Comparison of ENCODE assay signal across 1 cellular context in the genomic region with DNA sequence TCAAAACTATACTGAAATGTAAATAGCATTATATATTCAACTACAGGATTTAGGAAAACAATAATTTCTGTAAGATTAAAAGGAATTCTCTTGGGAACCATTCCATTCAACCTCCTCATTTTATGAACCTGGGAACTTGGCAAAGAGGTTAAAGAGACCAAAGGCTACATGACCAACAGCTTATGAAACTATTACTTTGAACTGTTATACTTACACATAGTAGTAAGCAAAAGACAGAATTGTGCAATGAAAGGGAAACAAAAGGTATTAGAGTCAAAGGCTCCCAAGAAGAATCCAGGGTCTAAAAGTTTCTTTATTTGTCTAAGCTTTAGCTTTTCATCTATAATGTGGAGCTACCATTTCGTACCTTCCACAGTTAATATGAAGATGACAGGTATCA.
TF ChIP-seq lines count a peak whose summit lies in the region.

No MANE protein-coding gene starts in this region.

TF ChIP-seq in HepG2, 621 proteins besides CTCF, POLR2A, EP300 and RAD21 (continues in another document):
- TF ChIP-seq FOXJ3 (CRISPR knock-in tag; IDR thresholded peaks at IDR 0.05; ENCODE audit: borderline replicate concordance) (peak; percentile 19; the same call in 1 of the 2 replicates), PCBP2 (optimal IDR thresholded peaks at IDR 0.05; ENCODE audit: low read depth, low read length, poor library complexity, severe bottlenecking) (no peak), FOXP1 (IDR thresholded peaks at IDR 0.05) (no peak), FOXP1 (CRISPR knock-in tag; IDR thresholded peaks at IDR 0.05) (peak; percentile 76), ELF3 (CRISPR knock-in tag; IDR thresholded peaks at IDR 0.05) (peak; percentile 36; the same call in 1 of the 2 replicates), SOX13 (IDR thresholded peaks at IDR 0.05) (no peak), SOX13 (CRISPR knock-in tag; conservative IDR thresholded peaks at IDR 0.05 in 1 of 2, IDR thresholded peaks at IDR 0.05 in 1 of 2) (peak in 1 of 2 experiments; percentile 88; a peak in 2 of 4 replicates), ATF4 (CRISPR knock-in tag; IDR thresholded peaks at IDR 0.05) (0 out of 4 replicates have a peak, but pooled peaks of 1 of the 2 experiments have one; percentile 27), CEBPB (IDR thresholded peaks at IDR 0.05; ENCODE audit: borderline replicate concordance, low read depth, low read length) (peak; percentile 94), ISL2 (CRISPR knock-in tag; IDR thresholded peaks at IDR 0.05) (peak; percentile 25; the same call in 1 of the 2 replicates), MXD4 (CRISPR knock-in tag; IDR thresholded peaks at IDR 0.05) (no peak), ZNF264 (CRISPR knock-in tag; IDR thresholded peaks at IDR 0.05) (no peak), ZNF644 (CRISPR knock-in tag; IDR thresholded peaks at IDR 0.05; ENCODE audit: low read depth) (peak; percentile 80), EHMT2 (IDR thresholded peaks at IDR 0.05; ENCODE audit: borderline replicate concordance, low read depth, low read length) (peak; percentile 94; the same call in 1 of the 2 replicates), NFIC (IDR thresholded peaks at IDR 0.05; ENCODE audit: low read length) (peak; percentile 61; the same call in 1 of the 2 replicates), NPAS2 (CRISPR knock-in tag; IDR thresholded peaks at IDR 0.05; ENCODE audit: borderline replicate concordance) (no peak), CHD4 (IDR thresholded peaks at IDR 0.05; ENCODE audit: borderline replicate concordance, low read length) (peak; percentile 54; the same call in 1 of the 2 replicates), NCOR1 (IDR thresholded peaks at IDR 0.05; ENCODE audit: borderline replicate concordance, low read length) (peak; percentile 84), CREB1 (IDR thresholded peaks at IDR 0.05) (no peak), CREB1 (CRISPR knock-in tag; IDR thresholded peaks at IDR 0.05) (0 out of 2 replicates have a peak, but pooled peaks have one; percentile 31), DNMT1 (CRISPR knock-in tag; IDR thresholded peaks at IDR 0.05) (no peak), ZNF780A (CRISPR knock-in tag; IDR thresholded peaks at IDR 0.05) (no peak), MIXL1 (CRISPR knock-in tag; IDR thresholded peaks at IDR 0.05) (0 out of 2 replicates have a peak, but pooled peaks have one; percentile 23), TRIM24 (CRISPR knock-in tag; IDR thresholded peaks at IDR 0.05) (0 out of 2 replicates have a peak, but pooled peaks have one; percentile 43), ZFAT (CRISPR knock-in tag; conservative IDR thresholded peaks at IDR 0.05) (no peak), SIX4 (CRISPR knock-in tag; IDR thresholded peaks at IDR 0.05) (no peak), ZNF562 (CRISPR knock-in tag; IDR thresholded peaks at IDR 0.05; ENCODE audit: borderline replicate concordance) (no peak), NR2F6 (IDR thresholded peaks at IDR 0.05) (peak; percentile 68), NR2F6 (CRISPR knock-in tag; IDR thresholded peaks at IDR 0.05) (no peak), THAP11 (CRISPR knock-in tag; IDR thresholded peaks at IDR 0.05) (peak; percentile 35; the same call in 1 of the 2 replicates), HMG20A (CRISPR knock-in tag; IDR thresholded peaks at IDR 0.05; ENCODE audit: borderline replicate concordance) (peak; percentile 77), HNF4A (CRISPR knock-in tag; IDR thresholded peaks at IDR 0.05) (peak; percentile 71), NCOA2 (CRISPR knock-in tag; IDR thresholded peaks at IDR 0.05) (peak; percentile 66), IRF2 (CRISPR knock-in tag; IDR thresholded peaks at IDR 0.05) (peak; percentile 42; the same call in 1 of the 2 replicates), SOX5 (CRISPR knock-in tag; IDR thresholded peaks at IDR 0.05; ENCODE audit: borderline replicate concordance) (peak; percentile 90), ZFYVE20 (CRISPR knock-in tag; IDR thresholded peaks at IDR 0.05; ENCODE audit: borderline replicate concordance, low read depth) (no peak), SALL1 (CRISPR knock-in tag; IDR thresholded peaks at IDR 0.05) (no peak), CEBPG (CRISPR knock-in tag; IDR thresholded peaks at IDR 0.05) (peak; percentile 93), SUZ12 (IDR thresholded peaks at IDR 0.05; ENCODE audit: low read depth, low read length) (no peak), FOXA3 (CRISPR knock-in tag; IDR thresholded peaks at IDR 0.05) (peak; percentile 73), ZNF773 (CRISPR knock-in tag; IDR thresholded peaks at IDR 0.05; ENCODE audit: borderline replicate concordance) (no peak), RARA (CRISPR knock-in tag; IDR thresholded peaks at IDR 0.05) (peak; percentile 78), ZC3H13 (CRISPR knock-in tag; IDR thresholded peaks at IDR 0.05) (no peak), GATAD2A (CRISPR knock-in tag; IDR thresholded peaks at IDR 0.05) (peak; percentile 87), BCL6 (CRISPR knock-in tag; IDR thresholded peaks at IDR 0.05) (peak; percentile 37; the same call in 1 of the 2 replicates), KAT8 (CRISPR knock-in tag; IDR thresholded peaks at IDR 0.05) (peak; percentile 36; the same call in 1 of the 2 replicates), TCF7 (IDR thresholded peaks at IDR 0.05; ENCODE audit: low read depth) (peak; percentile 73), ZNF333 (CRISPR knock-in tag; IDR thresholded peaks at IDR 0.05; ENCODE audit: borderline replicate concordance) (no peak)
- TF ChIP-seq, protein P1, sequence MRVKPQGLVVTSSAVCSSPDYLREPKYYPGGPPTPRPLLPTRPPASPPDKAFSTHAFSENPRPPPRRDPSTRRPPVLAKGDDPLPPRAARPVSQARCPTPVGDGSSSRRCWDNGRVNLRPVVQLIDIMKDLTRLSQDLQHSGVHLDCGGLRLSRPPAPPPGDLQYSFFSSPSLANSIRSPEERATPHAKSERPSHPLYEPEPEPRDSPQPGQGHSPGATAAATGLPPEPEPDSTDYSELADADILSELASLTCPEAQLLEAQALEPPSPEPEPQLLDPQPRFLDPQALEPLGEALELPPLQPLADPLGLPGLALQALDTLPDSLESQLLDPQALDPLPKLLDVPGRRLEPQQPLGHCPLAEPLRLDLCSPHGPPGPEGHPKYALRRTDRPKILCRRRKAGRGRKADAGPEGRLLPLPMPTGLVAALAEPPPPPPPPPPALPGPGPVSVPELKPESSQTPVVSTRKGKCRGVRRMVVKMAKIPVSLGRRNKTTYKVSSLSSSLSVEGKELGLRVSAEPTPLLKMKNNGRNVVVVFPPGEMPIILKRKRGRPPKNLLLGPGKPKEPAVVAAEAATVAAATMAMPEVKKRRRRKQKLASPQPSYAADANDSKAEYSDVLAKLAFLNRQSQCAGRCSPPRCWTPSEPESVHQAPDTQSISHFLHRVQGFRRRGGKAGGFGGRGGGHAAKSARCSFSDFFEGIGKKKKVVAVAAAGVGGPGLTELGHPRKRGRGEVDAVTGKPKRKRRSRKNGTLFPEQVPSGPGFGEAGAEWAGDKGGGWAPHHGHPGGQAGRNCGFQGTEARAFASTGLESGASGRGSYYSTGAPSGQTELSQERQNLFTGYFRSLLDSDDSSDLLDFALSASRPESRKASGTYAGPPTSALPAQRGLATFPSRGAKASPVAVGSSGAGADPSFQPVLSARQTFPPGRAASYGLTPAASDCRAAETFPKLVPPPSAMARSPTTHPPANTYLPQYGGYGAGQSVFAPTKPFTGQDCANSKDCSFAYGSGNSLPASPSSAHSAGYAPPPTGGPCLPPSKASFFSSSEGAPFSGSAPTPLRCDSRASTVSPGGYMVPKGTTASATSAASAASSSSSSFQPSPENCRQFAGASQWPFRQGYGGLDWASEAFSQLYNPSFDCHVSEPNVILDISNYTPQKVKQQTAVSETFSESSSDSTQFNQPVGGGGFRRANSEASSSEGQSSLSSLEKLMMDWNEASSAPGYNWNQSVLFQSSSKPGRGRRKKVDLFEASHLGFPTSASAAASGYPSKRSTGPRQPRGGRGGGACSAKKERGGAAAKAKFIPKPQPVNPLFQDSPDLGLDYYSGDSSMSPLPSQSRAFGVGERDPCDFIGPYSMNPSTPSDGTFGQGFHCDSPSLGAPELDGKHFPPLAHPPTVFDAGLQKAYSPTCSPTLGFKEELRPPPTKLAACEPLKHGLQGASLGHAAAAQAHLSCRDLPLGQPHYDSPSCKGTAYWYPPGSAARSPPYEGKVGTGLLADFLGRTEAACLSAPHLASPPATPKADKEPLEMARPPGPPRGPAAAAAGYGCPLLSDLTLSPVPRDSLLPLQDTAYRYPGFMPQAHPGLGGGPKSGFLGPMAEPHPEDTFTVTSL (CRISPR knock-in tag; IDR thresholded peaks at IDR 0.05; ENCODE audit: borderline replicate concordance) = peak; percentile 77; the same call in 1 of the 2 replicates
- TF ChIP-seq, protein P2, sequence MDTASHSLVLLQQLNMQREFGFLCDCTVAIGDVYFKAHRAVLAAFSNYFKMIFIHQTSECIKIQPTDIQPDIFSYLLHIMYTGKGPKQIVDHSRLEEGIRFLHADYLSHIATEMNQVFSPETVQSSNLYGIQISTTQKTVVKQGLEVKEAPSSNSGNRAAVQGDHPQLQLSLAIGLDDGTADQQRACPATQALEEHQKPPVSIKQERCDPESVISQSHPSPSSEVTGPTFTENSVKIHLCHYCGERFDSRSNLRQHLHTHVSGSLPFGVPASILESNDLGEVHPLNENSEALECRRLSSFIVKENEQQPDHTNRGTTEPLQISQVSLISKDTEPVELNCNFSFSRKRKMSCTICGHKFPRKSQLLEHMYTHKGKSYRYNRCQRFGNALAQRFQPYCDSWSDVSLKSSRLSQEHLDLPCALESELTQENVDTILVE (CRISPR knock-in tag; IDR thresholded peaks at IDR 0.05) = 0 out of 2 replicates have a peak, but pooled peaks have one; percentile 30
- TF ChIP-seq, protein P3, sequence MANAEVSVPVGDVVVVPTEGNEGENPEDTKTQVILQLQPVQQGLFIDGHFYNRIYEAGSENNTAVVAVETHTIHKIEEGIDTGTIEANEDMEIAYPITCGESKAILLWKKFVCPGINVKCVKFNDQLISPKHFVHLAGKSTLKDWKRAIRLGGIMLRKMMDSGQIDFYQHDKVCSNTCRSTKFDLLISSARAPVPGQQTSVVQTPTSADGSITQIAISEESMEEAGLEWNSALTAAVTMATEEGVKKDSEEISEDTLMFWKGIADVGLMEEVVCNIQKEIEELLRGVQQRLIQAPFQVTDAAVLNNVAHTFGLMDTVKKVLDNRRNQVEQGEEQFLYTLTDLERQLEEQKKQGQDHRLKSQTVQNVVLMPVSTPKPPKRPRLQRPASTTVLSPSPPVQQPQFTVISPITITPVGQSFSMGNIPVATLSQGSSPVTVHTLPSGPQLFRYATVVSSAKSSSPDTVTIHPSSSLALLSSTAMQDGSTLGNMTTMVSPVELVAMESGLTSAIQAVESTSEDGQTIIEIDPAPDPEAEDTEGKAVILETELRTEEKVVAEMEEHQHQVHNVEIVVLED (CRISPR knock-in tag; IDR thresholded peaks at IDR 0.05; ENCODE audit: borderline replicate concordance) = no peak
- TF ChIP-seq, protein P4, sequence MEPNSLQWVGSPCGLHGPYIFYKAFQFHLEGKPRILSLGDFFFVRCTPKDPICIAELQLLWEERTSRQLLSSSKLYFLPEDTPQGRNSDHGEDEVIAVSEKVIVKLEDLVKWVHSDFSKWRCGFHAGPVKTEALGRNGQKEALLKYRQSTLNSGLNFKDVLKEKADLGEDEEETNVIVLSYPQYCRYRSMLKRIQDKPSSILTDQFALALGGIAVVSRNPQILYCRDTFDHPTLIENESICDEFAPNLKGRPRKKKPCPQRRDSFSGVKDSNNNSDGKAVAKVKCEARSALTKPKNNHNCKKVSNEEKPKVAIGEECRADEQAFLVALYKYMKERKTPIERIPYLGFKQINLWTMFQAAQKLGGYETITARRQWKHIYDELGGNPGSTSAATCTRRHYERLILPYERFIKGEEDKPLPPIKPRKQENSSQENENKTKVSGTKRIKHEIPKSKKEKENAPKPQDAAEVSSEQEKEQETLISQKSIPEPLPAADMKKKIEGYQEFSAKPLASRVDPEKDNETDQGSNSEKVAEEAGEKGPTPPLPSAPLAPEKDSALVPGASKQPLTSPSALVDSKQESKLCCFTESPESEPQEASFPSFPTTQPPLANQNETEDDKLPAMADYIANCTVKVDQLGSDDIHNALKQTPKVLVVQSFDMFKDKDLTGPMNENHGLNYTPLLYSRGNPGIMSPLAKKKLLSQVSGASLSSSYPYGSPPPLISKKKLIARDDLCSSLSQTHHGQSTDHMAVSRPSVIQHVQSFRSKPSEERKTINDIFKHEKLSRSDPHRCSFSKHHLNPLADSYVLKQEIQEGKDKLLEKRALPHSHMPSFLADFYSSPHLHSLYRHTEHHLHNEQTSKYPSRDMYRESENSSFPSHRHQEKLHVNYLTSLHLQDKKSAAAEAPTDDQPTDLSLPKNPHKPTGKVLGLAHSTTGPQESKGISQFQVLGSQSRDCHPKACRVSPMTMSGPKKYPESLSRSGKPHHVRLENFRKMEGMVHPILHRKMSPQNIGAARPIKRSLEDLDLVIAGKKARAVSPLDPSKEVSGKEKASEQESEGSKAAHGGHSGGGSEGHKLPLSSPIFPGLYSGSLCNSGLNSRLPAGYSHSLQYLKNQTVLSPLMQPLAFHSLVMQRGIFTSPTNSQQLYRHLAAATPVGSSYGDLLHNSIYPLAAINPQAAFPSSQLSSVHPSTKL (CRISPR knock-in tag; IDR thresholded peaks at IDR 0.05) = peak; percentile 84
- TF ChIP-seq, protein P5, sequence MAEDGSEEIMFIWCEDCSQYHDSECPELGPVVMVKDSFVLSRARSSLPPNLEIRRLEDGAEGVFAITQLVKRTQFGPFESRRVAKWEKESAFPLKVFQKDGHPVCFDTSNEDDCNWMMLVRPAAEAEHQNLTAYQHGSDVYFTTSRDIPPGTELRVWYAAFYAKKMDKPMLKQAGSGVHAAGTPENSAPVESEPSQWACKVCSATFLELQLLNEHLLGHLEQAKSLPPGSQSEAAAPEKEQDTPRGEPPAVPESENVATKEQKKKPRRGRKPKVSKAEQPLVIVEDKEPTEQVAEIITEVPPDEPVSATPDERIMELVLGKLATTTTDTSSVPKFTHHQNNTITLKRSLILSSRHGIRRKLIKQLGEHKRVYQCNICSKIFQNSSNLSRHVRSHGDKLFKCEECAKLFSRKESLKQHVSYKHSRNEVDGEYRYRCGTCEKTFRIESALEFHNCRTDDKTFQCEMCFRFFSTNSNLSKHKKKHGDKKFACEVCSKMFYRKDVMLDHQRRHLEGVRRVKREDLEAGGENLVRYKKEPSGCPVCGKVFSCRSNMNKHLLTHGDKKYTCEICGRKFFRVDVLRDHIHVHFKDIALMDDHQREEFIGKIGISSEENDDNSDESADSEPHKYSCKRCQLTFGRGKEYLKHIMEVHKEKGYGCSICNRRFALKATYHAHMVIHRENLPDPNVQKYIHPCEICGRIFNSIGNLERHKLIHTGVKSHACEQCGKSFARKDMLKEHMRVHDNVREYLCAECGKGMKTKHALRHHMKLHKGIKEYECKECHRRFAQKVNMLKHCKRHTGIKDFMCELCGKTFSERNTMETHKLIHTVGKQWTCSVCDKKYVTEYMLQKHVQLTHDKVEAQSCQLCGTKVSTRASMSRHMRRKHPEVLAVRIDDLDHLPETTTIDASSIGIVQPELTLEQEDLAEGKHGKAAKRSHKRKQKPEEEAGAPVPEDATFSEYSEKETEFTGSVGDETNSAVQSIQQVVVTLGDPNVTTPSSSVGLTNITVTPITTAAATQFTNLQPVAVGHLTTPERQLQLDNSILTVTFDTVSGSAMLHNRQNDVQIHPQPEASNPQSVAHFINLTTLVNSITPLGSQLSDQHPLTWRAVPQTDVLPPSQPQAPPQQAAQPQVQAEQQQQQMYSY (CRISPR knock-in tag; IDR thresholded peaks at IDR 0.05) = no peak
